1 cellular context compared by ENCODE assay signal in genomic region chr3:4984511-4984864, GRCh38.
TF ChIP-seq lines count a peak whose summit lies in the region.

No MANE protein-coding gene starts in this region.

TF ChIP-seq in GM23338, 12 proteins besides CTCF, POLR2A, EP300 and RAD21 (continued from another document):
- TF ChIP-seq ETS1 (IDR thresholded peaks at IDR 0.05) (no peak), STAT1 (IDR thresholded peaks at IDR 0.05; ENCODE audit: unreplicated experiment) (no peak), EZH2phosphoT487 (IDR thresholded peaks at IDR 0.05; ENCODE audit: unreplicated experiment) (no peak), NANOG (IDR thresholded peaks at IDR 0.05; ENCODE audit: borderline replicate concordance) (no peak), ZNF331 (CRISPR knock-in tag; IDR thresholded peaks at IDR 0.05; ENCODE audit: low read depth) (no peak), JUNB (IDR thresholded peaks at IDR 0.05; ENCODE audit: unreplicated experiment) (no peak), POLR2AphosphoS5 (IDR thresholded peaks at IDR 0.05; ENCODE audit: low read depth) (no peak), EZH2 (IDR thresholded peaks at IDR 0.05; ENCODE audit: low read depth, unreplicated experiment) (no peak)
- TF ChIP-seq, protein P1, sequence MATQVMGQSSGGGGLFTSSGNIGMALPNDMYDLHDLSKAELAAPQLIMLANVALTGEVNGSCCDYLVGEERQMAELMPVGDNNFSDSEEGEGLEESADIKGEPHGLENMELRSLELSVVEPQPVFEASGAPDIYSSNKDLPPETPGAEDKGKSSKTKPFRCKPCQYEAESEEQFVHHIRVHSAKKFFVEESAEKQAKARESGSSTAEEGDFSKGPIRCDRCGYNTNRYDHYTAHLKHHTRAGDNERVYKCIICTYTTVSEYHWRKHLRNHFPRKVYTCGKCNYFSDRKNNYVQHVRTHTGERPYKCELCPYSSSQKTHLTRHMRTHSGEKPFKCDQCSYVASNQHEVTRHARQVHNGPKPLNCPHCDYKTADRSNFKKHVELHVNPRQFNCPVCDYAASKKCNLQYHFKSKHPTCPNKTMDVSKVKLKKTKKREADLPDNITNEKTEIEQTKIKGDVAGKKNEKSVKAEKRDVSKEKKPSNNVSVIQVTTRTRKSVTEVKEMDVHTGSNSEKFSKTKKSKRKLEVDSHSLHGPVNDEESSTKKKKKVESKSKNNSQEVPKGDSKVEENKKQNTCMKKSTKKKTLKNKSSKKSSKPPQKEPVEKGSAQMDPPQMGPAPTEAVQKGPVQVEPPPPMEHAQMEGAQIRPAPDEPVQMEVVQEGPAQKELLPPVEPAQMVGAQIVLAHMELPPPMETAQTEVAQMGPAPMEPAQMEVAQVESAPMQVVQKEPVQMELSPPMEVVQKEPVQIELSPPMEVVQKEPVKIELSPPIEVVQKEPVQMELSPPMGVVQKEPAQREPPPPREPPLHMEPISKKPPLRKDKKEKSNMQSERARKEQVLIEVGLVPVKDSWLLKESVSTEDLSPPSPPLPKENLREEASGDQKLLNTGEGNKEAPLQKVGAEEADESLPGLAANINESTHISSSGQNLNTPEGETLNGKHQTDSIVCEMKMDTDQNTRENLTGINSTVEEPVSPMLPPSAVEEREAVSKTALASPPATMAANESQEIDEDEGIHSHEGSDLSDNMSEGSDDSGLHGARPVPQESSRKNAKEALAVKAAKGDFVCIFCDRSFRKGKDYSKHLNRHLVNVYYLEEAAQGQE (IDR thresholded peaks at IDR 0.05; ENCODE audit: unreplicated experiment), result no peak
